Comparison of ENCODE assay signal across 22 cellular contexts in the genomic region with DNA sequence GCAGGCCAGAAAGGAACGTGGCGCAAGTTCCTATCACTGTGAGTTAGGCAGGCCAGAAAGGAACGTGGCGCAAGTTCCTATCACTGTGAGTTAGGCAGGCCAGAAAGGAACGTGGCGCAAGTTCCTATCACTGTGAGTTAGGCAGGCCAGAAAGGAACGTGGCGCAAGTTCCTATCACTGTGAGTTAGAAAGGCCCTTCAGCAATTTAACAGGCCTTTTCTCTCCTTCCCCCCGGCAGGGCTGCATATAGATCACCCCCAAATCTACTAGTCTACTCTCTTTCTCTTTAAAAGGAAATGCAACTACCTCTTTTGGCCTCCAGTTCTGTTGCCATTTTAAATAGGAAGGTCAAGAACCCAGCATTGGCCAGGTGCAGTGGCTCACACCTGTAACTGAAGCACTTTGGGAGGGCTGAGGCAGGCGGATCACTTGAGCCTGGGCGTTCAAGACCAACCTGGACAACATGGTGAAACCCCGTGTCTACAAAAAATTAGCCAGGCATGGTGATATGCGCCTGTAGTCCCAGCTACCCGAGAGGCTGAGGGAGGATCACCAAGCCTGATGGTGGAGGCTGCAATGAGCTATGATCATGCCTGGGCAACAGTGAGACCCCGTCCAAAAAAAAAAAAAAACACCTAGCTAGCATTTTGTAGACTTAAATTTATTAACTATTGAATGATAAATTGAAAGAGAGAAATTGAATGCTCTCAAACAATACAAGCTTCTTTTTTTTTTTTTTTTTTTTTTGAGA.
"Had no signal": no experiment of that assay in that cellular context is flagged by ENCODE, and none has a peak within 500 bp of the region (broad histone marks: within the 10 kb centered on the region; RNA-seq: fewer than 3 reads in every experiment).

No MANE protein-coding gene starts in this region.

- H3K27me3 ChIP-seq: gastrocnemius medialis, heart left ventricle, hepatocyte, sigmoid colon, stomach, thyroid gland had no signal

- H3K4me2 ChIP-seq: hepatocyte had no signal

- H2AFZ ChIP-seq: hepatocyte, parathyroid adenoma had no signal

- DNase-seq: effector CD8-positive, alpha-beta T cell; endodermal cell; foreskin fibroblast; gastrocnemius medialis; heart left ventricle; kidney; mesenchymal stem cell; mucosa of descending colon; naive B cell; sigmoid colon; stimulated activated CD4-positive, alpha-beta T cell treated with anti-CD3 and anti-CD28 coated beads, Interleukin-2, amount 100 ng/mL, for 24 hours; stimulated activated CD4-positive, alpha-beta T cell treated with anti-CD3 and anti-CD28 coated beads, Interleukin-4, amount 100 ng/mL, for 24 hours; stimulated activated naive CD4-positive, alpha-beta T cell treated with Interleukin-2 at 50 U/mL for 16 hours; stomach; thyroid gland had no signal

- H3K4me3 ChIP-seq: gastrocnemius medialis, heart left ventricle, hepatocyte, mucosa of descending colon, sigmoid colon, stomach, thyroid gland had no signal

- H3K4me1 ChIP-seq: parathyroid adenoma, sigmoid colon had no signal

- H3K27ac ChIP-seq: epithelial cell of prostate, gastrocnemius medialis, hepatocyte, parathyroid adenoma, sigmoid colon, stomach, thyroid gland had no signal

- H3K36me3 ChIP-seq: gastrocnemius medialis, thyroid gland had no signal

- H3K9me3 ChIP-seq: gastrocnemius medialis, heart left ventricle, mucosa of descending colon, sigmoid colon, stomach, thyroid gland had no signal

- H3K9ac ChIP-seq: parathyroid adenoma had no signal

- ATAC-seq: esophagus mucosa; gastrocnemius medialis; left lobe of liver; mucosa of descending colon; natural killer cell treated with Interleukin-12 subunit alpha and Interleukin-12 subunit beta and Interleukin-15 and Interleukin-18, amount 100 ng/mL, for 72 hours; stimulated activated effector memory CD8-positive, alpha-beta T cell treated with anti-CD3 and anti-CD28 coated beads, Interleukin-12 subunit alpha, Interleukin-12 subunit beta, amount 100 ng/mL, for 72 hours had no signal
